ENCODE assay signal across 32 cellular contexts in the genomic region with DNA sequence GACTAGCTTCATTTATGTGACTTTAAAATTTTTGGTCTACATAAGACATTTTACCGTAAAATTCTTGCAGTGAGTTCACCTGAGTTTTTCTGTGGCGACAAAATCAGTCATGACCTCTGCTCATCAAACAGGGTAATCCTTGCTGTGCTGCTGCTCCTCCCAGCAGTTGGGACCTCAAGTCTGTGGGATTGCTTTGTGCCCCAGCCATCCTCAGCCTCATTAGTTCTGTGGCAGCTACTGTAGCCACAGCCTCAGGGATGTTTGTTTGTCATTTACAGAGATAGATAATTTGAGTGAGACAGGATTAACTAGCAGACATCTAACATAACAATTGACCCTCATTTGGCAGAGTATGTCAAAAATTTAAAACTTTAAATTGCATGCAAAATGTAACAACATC.
"Had no signal": no experiment of that assay in that cellular context is flagged by ENCODE, and none has a peak within 500 bp of the region (broad histone marks: within the 10 kb centered on the region; RNA-seq: fewer than 3 reads in every experiment).

No MANE protein-coding gene starts in this region.

- H3K36me3 Mint-ChIP-seq: neural progenitor cell had no signal

- ATAC-seq: left colon; left lung; lower lobe of right lung; natural killer cell; right lobe of liver; stimulated activated memory B cell treated with anti-CD40 and anti-IgM and Interleukin-4, amounts not matched to agents 10 μg/mL and 1 μg/mL and 100 μg/mL, for 72 hours; stimulated activated naive CD8-positive, alpha-beta T cell treated with anti-CD3 and anti-CD28 coated beads, Interleukin-15, amount 100 ng/mL, for 72 hours had no signal

- H3K4me2 ChIP-seq: neural progenitor cell, smooth muscle cell had no signal

- H3K27ac Mint-ChIP-seq: immature natural killer cell; mesothelial cell of epicardium; naive B cell; natural killer cell; nephron progenitor cell; neural progenitor cell; stimulated activated memory B cell treated with anti-CD40 and anti-IgM and Interleukin-4, amounts not matched to agents 10 μg/mL and 1 μg/mL and 100 μg/mL, for 72 hours; stimulated activated naive CD8-positive, alpha-beta T cell treated with anti-CD3 and anti-CD28 coated beads, Interleukin-15, amount 100 ng/mL, for 72 hours had no signal

- H3K27me3 ChIP-seq: left lung, neural progenitor cell, neutrophil, ovary, right atrium auricular region, right lobe of liver, testis, thyroid gland, transverse colon, upper lobe of left lung had no signal

- H3K4me1 ChIP-seq: neural progenitor cell, right atrium auricular region, testis, thyroid gland had no signal

- FAIRE-seq: islet of Langerhans, kidney had no signal

- DNase-seq: hypothalamus; immature natural killer cell; kidney; left colon; left lung; lower lobe of right lung; mammary epithelial cell; mesenchymal stem cell; naive B cell; natural killer cell; nephron progenitor cell; occipital lobe; ovary; right lobe of liver; stimulated activated CD4-positive, alpha-beta T cell treated with anti-CD3 and anti-CD28 coated beads, Interleukin-1b, Interleukin-23, amount 100 ng/mL, for 48 hours; stimulated activated CD4-positive, alpha-beta T cell treated with anti-CD3 and anti-CD28 coated beads, Interleukin-2, amount 100 ng/mL, for 48 hours; stimulated activated CD4-positive, alpha-beta T cell treated with anti-CD3 and anti-CD28 coated beads, Interleukin-4, amount 100 ng/mL, for 4 hours; stimulated activated CD8-positive, alpha-beta memory T cell treated with anti-CD3 and anti-CD28 coated beads, Interleukin-4, amount 100 ng/mL, for 48 hours; stimulated activated naive CD4-positive, alpha-beta T cell treated with Interleukin-2 at 50 U/mL for 16 hours; stimulated activated naive CD8-positive, alpha-beta T cell treated with anti-CD3 and anti-CD28 coated beads, Interleukin-15, amount 100 ng/mL, for 72 hours; testis; thyroid gland; transverse colon; upper lobe of left lung had no signal

- H3K27ac ChIP-seq: left lung, lower lobe of right lung, neural progenitor cell, neutrophil, ovary, right atrium auricular region, right lobe of liver, testis, thyroid gland, transverse colon, upper lobe of left lung had no signal

- H3K9ac ChIP-seq: neural progenitor cell had no signal

- H3K27me3 Mint-ChIP-seq: progenitor cell of endocrine pancreas; stimulated activated memory B cell treated with anti-CD40 and anti-IgM and Interleukin-4, amounts not matched to agents 10 μg/mL and 1 μg/mL and 100 μg/mL, for 72 hours; stimulated activated naive CD8-positive, alpha-beta T cell treated with anti-CD3 and anti-CD28 coated beads, Interleukin-15, amount 100 ng/mL, for 72 hours had no signal

- H3K36me3 ChIP-seq: left lung, lower lobe of right lung, neural progenitor cell, neutrophil, ovary, right atrium auricular region, right lobe of liver, thyroid gland, transverse colon, upper lobe of left lung had no signal

- H3K4me3 ChIP-seq: left lung, lower lobe of right lung, neural progenitor cell, ovary, right atrium auricular region, right lobe of liver, smooth muscle cell, testis, thyroid gland, transverse colon, upper lobe of left lung had no signal

- H3K4me3 Mint-ChIP-seq: immature natural killer cell; mesothelial cell of epicardium; naive B cell; natural killer cell; nephron progenitor cell; neural progenitor cell; stimulated activated memory B cell treated with anti-CD40 and anti-IgM and Interleukin-4, amounts not matched to agents 10 μg/mL and 1 μg/mL and 100 μg/mL, for 72 hours; stimulated activated naive CD8-positive, alpha-beta T cell treated with anti-CD3 and anti-CD28 coated beads, Interleukin-15, amount 100 ng/mL, for 72 hours had no signal

- H3K4me1 Mint-ChIP-seq: nephron progenitor cell, neural progenitor cell had no signal

- H3K9me3 ChIP-seq: neutrophil, ovary, testis, thyroid gland had no signal
